Comparison of ENCODE assay signal across 16 cellular contexts in genomic region chr3:66336358-66336766, GRCh38.
DNase-seq lines count a peak whose midpoint lies in the region; ATAC-seq and TF ChIP-seq lines count a peak whose summit lies in the region.
"Had no signal": no experiment of that assay in that cellular context is flagged by ENCODE, and none has a peak within 500 bp of the region (broad histone marks: within the 10 kb centered on the region; RNA-seq: fewer than 3 reads in every experiment).

No MANE protein-coding gene starts in this region.

- peaks cover 21% of the 10 kb centered on the region for H3K9me3 ChIP-seq in left ventricle myocardium inferior (replicated peaks)
- H3K9me3 ChIP-seq: lower lobe of right lung, neutrophil had no signal

- no peaks in the 10 kb centered on the region for H3K9me3 Mint-ChIP-seq in stimulated activated effector memory CD8-positive, alpha-beta T cell treated with anti-CD3 and anti-CD28 coated beads, Interleukin-12 subunit alpha, Interleukin-12 subunit beta, amount 100 ng/mL, for 72 hours
- no peaks in the 10 kb centered on the region for H3K9me3 Mint-ChIP-seq in natural killer cell treated with Interleukin-12 subunit alpha and Interleukin-12 subunit beta and Interleukin-15 and Interleukin-18, amount 100 ng/mL, for 72 hours
- H3K9me3 Mint-ChIP-seq: activated naive CD4-positive, alpha-beta T cell treated with anti-CD3 and anti-CD28 coated beads, Interleukin-2, amount 50 U/mL, for 72 hours; IgD-negative memory B cell; T-helper 1 cell treated with Interleukin-12 subunit alpha and Interleukin-12 subunit beta and Interleukin-4 antibody, amounts not matched to agents 30 μg/mL and 1 μg/mL, for 36 hours had no signal

- no peak overlapping the region for H3K27ac Mint-ChIP-seq in stimulated activated effector memory CD8-positive, alpha-beta T cell treated with anti-CD3 and anti-CD28 coated beads, Interleukin-12 subunit alpha, Interleukin-12 subunit beta, amount 100 ng/mL, for 72 hours
- no peak overlapping the region for H3K27ac Mint-ChIP-seq in natural killer cell treated with Interleukin-12 subunit alpha and Interleukin-12 subunit beta and Interleukin-15 and Interleukin-18, amount 100 ng/mL, for 72 hours
- H3K27ac Mint-ChIP-seq: activated naive CD4-positive, alpha-beta T cell treated with anti-CD3 and anti-CD28 coated beads, Interleukin-2, amount 50 U/mL, for 72 hours; IgD-negative memory B cell; T-helper 1 cell treated with Interleukin-12 subunit alpha and Interleukin-12 subunit beta and Interleukin-4 antibody, amounts not matched to agents 30 μg/mL and 1 μg/mL, for 36 hours; type B pancreatic cell had no signal

- no peaks in the 10 kb centered on the region for H3K36me3 ChIP-seq in left ventricle myocardium inferior
- H3K36me3 ChIP-seq: lower lobe of right lung, neutrophil had no signal

- ATAC-seq in Right ventricle myocardium superior (ENCODE audit: poor library complexity), result no peak
- peak; percentile 66 for ATAC-seq in stimulated activated effector memory CD8-positive, alpha-beta T cell treated with anti-CD3 and anti-CD28 coated beads, Interleukin-12 subunit alpha, Interleukin-12 subunit beta, amount 100 ng/mL, for 72 hours
- no peak for ATAC-seq in HG03469 (IDR thresholded peaks at IDR 0.05; ENCODE audit: unreplicated experiment)
- ATAC-seq in natural killer cell treated with Interleukin-12 subunit alpha and Interleukin-12 subunit beta and Interleukin-15 and Interleukin-18, amount 100 ng/mL, for 72 hours, result no peak
- ATAC-seq in GM21717 (IDR thresholded peaks at IDR 0.05; ENCODE audit: unreplicated experiment), result no peak
- ATAC-seq: esophagus mucosa, lower lobe of right lung had no signal

- H3K4me3 ChIP-seq in left ventricle myocardium inferior (no peak overlapping the region), astrocyte of the cerebellum (ENCODE audit: low read depth, low read length) (no peak overlapping the region), fibroblast of pulmonary artery (replicated peaks; ENCODE audit: low read depth, low read length) (peak overlapping the region; percentile 4)
- H3K4me3 ChIP-seq: lower lobe of right lung had no signal

- intact Hi-C loops in left ventricle myocardium inferior (cut with micrococcal nuclease) (no loop called here), Right ventricle myocardium superior (cut with DNase I) (no loop called here)

- peaks cover 17% of the 10 kb centered on the region for H3K4me1 ChIP-seq in left ventricle myocardium inferior
- H3K4me1 ChIP-seq: lower lobe of right lung had no signal

- H3K4me1 Mint-ChIP-seq in stimulated activated effector memory CD8-positive, alpha-beta T cell treated with anti-CD3 and anti-CD28 coated beads, Interleukin-12 subunit alpha, Interleukin-12 subunit beta, amount 100 ng/mL, for 72 hours, result peaks cover 37% of the 10 kb centered on the region
- peaks cover 11 to 15% of the 10 kb centered on the region in 2 donors for H3K4me1 Mint-ChIP-seq in natural killer cell treated with Interleukin-12 subunit alpha and Interleukin-12 subunit beta and Interleukin-15 and Interleukin-18, amount 100 ng/mL, for 72 hours (ENCODE audit: low read depth in 2 of 2)

- H3K4me3 Mint-ChIP-seq in stimulated activated effector memory CD8-positive, alpha-beta T cell treated with anti-CD3 and anti-CD28 coated beads, Interleukin-12 subunit alpha, Interleukin-12 subunit beta, amount 100 ng/mL, for 72 hours, result no peak overlapping the region
- H3K4me3 Mint-ChIP-seq in natural killer cell treated with Interleukin-12 subunit alpha and Interleukin-12 subunit beta and Interleukin-15 and Interleukin-18, amount 100 ng/mL, for 72 hours, result no peak overlapping the region
- H3K4me3 Mint-ChIP-seq: T-helper 1 cell treated with Interleukin-12 subunit alpha and Interleukin-12 subunit beta and Interleukin-4 antibody, amounts not matched to agents 30 μg/mL and 1 μg/mL, for 36 hours; type B pancreatic cell had no signal

- H3K27me3 Mint-ChIP-seq in natural killer cell treated with Interleukin-12 subunit alpha and Interleukin-12 subunit beta and Interleukin-15 and Interleukin-18, amount 100 ng/mL, for 72 hours, result no peaks in the 10 kb centered on the region
- H3K27me3 Mint-ChIP-seq: IgD-negative memory B cell, type B pancreatic cell had no signal

- H3K27me3 ChIP-seq in left ventricle myocardium inferior (ENCODE audit: low read depth), result no peaks in the 10 kb centered on the region
- H3K27me3 ChIP-seq: neutrophil had no signal

- no peak for DNase-seq in left ventricle myocardium inferior
- DNase-seq in Right ventricle myocardium superior, result no peak
- DNase-seq in astrocyte of the cerebellum (ENCODE audit: low read depth), result peak; percentile 8
- peak; percentile 69 for DNase-seq in fibroblast of pulmonary artery (ENCODE audit: low read depth)
- no peak for DNase-seq in stimulated activated effector memory CD8-positive, alpha-beta T cell treated with anti-CD3 and anti-CD28 coated beads, Interleukin-12 subunit alpha, Interleukin-12 subunit beta, amount 100 ng/mL, for 72 hours (ENCODE audit: low spot score in 2 of 2)
- no peak for DNase-seq in natural killer cell treated with Interleukin-12 subunit alpha and Interleukin-12 subunit beta and Interleukin-15 and Interleukin-18, amount 100 ng/mL, for 72 hours (ENCODE audit: low spot score)
- DNase-seq: GOT3, lower lobe of right lung had no signal

- in situ Hi-C loops in astrocyte of the cerebellum (cut with HindIII; ENCODE audit: low sequenced_read_pairs), result no loop called here

- TF ChIP-seq CTCF in left ventricle myocardium inferior (IDR thresholded peaks at IDR 0.05; ENCODE audit: borderline replicate concordance), result no peak
- no peak for TF ChIP-seq CTCF in astrocyte of the cerebellum (IDR thresholded peaks at IDR 0.05; ENCODE audit: low read depth, low read length, missing control alignments)
- no peak for TF ChIP-seq CTCF in fibroblast of pulmonary artery (IDR thresholded peaks at IDR 0.05; ENCODE audit: low read length, missing control alignments)

- no peaks in the 10 kb centered on the region for H3K36me3 Mint-ChIP-seq in stimulated activated effector memory CD8-positive, alpha-beta T cell treated with anti-CD3 and anti-CD28 coated beads, Interleukin-12 subunit alpha, Interleukin-12 subunit beta, amount 100 ng/mL, for 72 hours
- H3K36me3 Mint-ChIP-seq in natural killer cell treated with Interleukin-12 subunit alpha and Interleukin-12 subunit beta and Interleukin-15 and Interleukin-18, amount 100 ng/mL, for 72 hours, result no peaks in the 10 kb centered on the region
- H3K36me3 Mint-ChIP-seq: activated naive CD4-positive, alpha-beta T cell treated with anti-CD3 and anti-CD28 coated beads, Interleukin-2, amount 50 U/mL, for 72 hours; type B pancreatic cell had no signal

- peak overlapping the region; percentile 29 for H3K27ac ChIP-seq in left ventricle myocardium inferior (replicated peaks)
- H3K27ac ChIP-seq: lower lobe of right lung, neutrophil had no signal

Comparison
In these comparisons a context has a peak if more than half of its experiments do, and no peak if none do; other contexts are left out.
1. DNase-seq: peak in astrocyte of the cerebellum (single experiment) and fibroblast of pulmonary artery (single experiment); none in left ventricle myocardium inferior (single experiment), Right ventricle myocardium superior (single experiment), stimulated activated effector memory CD8-positive, alpha-beta T cell treated with anti-CD3 and anti-CD28 coated beads, Interleukin-12 subunit alpha, Interleukin-12 subunit beta, amount 100 ng/mL, for 72 hours (0 of 2) and natural killer cell treated with Interleukin-12 subunit alpha and Interleukin-12 subunit beta and Interleukin-15 and Interleukin-18, amount 100 ng/mL, for 72 hours (single experiment).